Comparison of ENCODE assay signal across 2 cellular contexts in genomic region chr13:22801402-22802003, GRCh38.
TF ChIP-seq lines count a peak whose summit lies in the region.

No MANE protein-coding gene starts in this region.

TF ChIP-seq in SK-N-SH, 30 proteins besides CTCF, POLR2A, EP300 and RAD21 (continued from another document):
- no peak for TF ChIP-seq REST (IDR thresholded peaks at IDR 0.05; ENCODE audit: low read depth, low read length)
- TF ChIP-seq MXI1 (IDR thresholded peaks at IDR 0.05; ENCODE audit: low read depth, low read length), result no peak
- TF ChIP-seq NFIC (IDR thresholded peaks at IDR 0.05; ENCODE audit: borderline replicate concordance), result no peak
- no peak for TF ChIP-seq ZBTB33 (IDR thresholded peaks at IDR 0.05; ENCODE audit: borderline replicate concordance, low read depth)
- no peak for TF ChIP-seq FOSL2 (IDR thresholded peaks at IDR 0.05; ENCODE audit: borderline replicate concordance, low read depth)
- no peak for TF ChIP-seq TCF12 (IDR thresholded peaks at IDR 0.05)
- no peak for TF ChIP-seq PBX3 (IDR thresholded peaks at IDR 0.05)
- TF ChIP-seq CHD2 (IDR thresholded peaks at IDR 0.05; ENCODE audit: low read length, partially characterized antibody), result no peak
- no peak for TF ChIP-seq MAX (IDR thresholded peaks at IDR 0.05; ENCODE audit: low read depth)
- no peak for TF ChIP-seq ELF1 (IDR thresholded peaks at IDR 0.05)
- TF ChIP-seq SMC3 (IDR thresholded peaks at IDR 0.05; ENCODE audit: low read depth, low read length), result no peak
- no peak for TF ChIP-seq USF1 (IDR thresholded peaks at IDR 0.05; ENCODE audit: borderline replicate concordance, low read depth)
- no peak for TF ChIP-seq USF2 (IDR thresholded peaks at IDR 0.05; ENCODE audit: borderline replicate concordance, low read depth, low read length)

TF ChIP-seq in SK-N-SH treated with all-trans-retinoic acid at 6 μM for 48 hours, 23 proteins besides CTCF, POLR2A, EP300 and RAD21 (continued from another document):
- no peak for TF ChIP-seq POU6F1 (CRISPR knock-in tag; IDR thresholded peaks at IDR 0.05; ENCODE audit: borderline replicate concordance, low read depth)
- no peak for TF ChIP-seq ESRRG (CRISPR knock-in tag; IDR thresholded peaks at IDR 0.05)
- no peak for TF ChIP-seq BACH2 (CRISPR knock-in tag; IDR thresholded peaks at IDR 0.05; ENCODE audit: borderline replicate concordance)
- no peak for TF ChIP-seq ZNF8 (CRISPR knock-in tag; IDR thresholded peaks at IDR 0.05)
- no peak for TF ChIP-seq ZNF70 (CRISPR knock-in tag; IDR thresholded peaks at IDR 0.05)
